In genomic region chr12:2240984-2241383, GRCh38 we compare ENCODE assay signal across 24 cellular contexts.
"Had no signal": no experiment of that assay in that cellular context is flagged by ENCODE, and none has a peak within 500 bp of the region (broad histone marks: within the 10 kb centered on the region; RNA-seq: fewer than 3 reads in every experiment).

No MANE protein-coding gene starts in this region.

- ATAC-seq: activated CD4-positive, alpha-beta T cell treated with anti-CD3 and anti-CD28 coated beads for 36 hours; body of pancreas; left lobe of liver; psoas muscle; T-helper 17 cell had no signal

- H3K4me3 ChIP-seq: body of pancreas, cardiac muscle cell, ovary, psoas muscle, SK-N-MC, spleen, thoracic aorta had no signal

- H3K27ac Mint-ChIP-seq: activated B cell treated with CpG ODN at 0.5 μM for 24 hours; activated CD4-positive, alpha-beta T cell treated with anti-CD3 and anti-CD28 coated beads for 36 hours; activated naive CD4-positive, alpha-beta T cell treated with anti-CD3 and anti-CD28 coated beads for 36 hours; activated naive CD8-positive, alpha-beta T cell treated with anti-CD3 and anti-CD28 coated beads, Interleukin-2, amount 10 ng/mL, durations not matched to agents 7 days and 5 days; nephron; T-helper 17 cell had no signal

- DNase-seq: activated B cell treated with CpG ODN at 0.5 μM for 24 hours; activated CD4-positive, alpha-beta T cell treated with anti-CD3 and anti-CD28 coated beads for 36 hours; activated CD4-positive, alpha-beta T cell treated with anti-CD3 and anti-CD28 coated beads, Interleukin-2, amount 50 U/mL, for 4 hours; activated effector memory CD4-positive, alpha-beta T cell treated with Interleukin-2 at 50 U/mL for 16 hours; activated naive CD4-positive, alpha-beta T cell treated with anti-CD3 and anti-CD28 coated beads for 36 hours; activated naive CD8-positive, alpha-beta T cell treated with anti-CD3 and anti-CD28 coated beads, Interleukin-2, amount 10 ng/mL, durations not matched to agents 7 days and 5 days; activated T-cell treated with anti-CD3 and anti-CD28 coated beads, Interleukin-2, amount 50 U/mL, for 48 hours; amygdala; body of pancreas; effector memory CD4-positive, alpha-beta T cell; islet precursor cell; ovary; psoas muscle; spleen; stimulated activated CD4-positive, alpha-beta T cell treated with anti-CD3 and anti-CD28 coated beads, Interleukin-4, amount 100 ng/mL, for 1 hour; stimulated activated naive CD4-positive, alpha-beta T cell; SW 1271; T-helper 17 cell had no signal

- H3K36me3 ChIP-seq: cardiac muscle cell, neutrophil, ovary, spleen, thoracic aorta had no signal

- H3K36me3 Mint-ChIP-seq: activated naive CD8-positive, alpha-beta T cell treated with anti-CD3 and anti-CD28 coated beads, Interleukin-2, amount 10 ng/mL, durations not matched to agents 7 days and 5 days had no signal

- H3K4me1 ChIP-seq: body of pancreas, psoas muscle had no signal

- H3K27me3 ChIP-seq: body of pancreas, cardiac muscle cell, neutrophil, ovary had no signal

- H3K4me3 Mint-ChIP-seq: activated B cell treated with CpG ODN at 0.5 μM for 24 hours; activated CD4-positive, alpha-beta T cell treated with anti-CD3 and anti-CD28 coated beads for 36 hours; activated naive CD4-positive, alpha-beta T cell treated with anti-CD3 and anti-CD28 coated beads for 36 hours; activated naive CD8-positive, alpha-beta T cell treated with anti-CD3 and anti-CD28 coated beads, Interleukin-2, amount 10 ng/mL, durations not matched to agents 7 days and 5 days; nephron; T-helper 17 cell had no signal

- H3K4me1 Mint-ChIP-seq: activated naive CD8-positive, alpha-beta T cell treated with anti-CD3 and anti-CD28 coated beads, Interleukin-2, amount 10 ng/mL, durations not matched to agents 7 days and 5 days had no signal

- H3K27ac ChIP-seq: body of pancreas, neutrophil, ovary, psoas muscle, SK-N-MC, spleen had no signal

- H3K9me3 ChIP-seq: body of pancreas, neutrophil, ovary, psoas muscle, spleen, thoracic aorta had no signal

- H3K9me3 Mint-ChIP-seq: activated B cell treated with CpG ODN at 0.5 μM for 24 hours; activated naive CD4-positive, alpha-beta T cell treated with anti-CD3 and anti-CD28 coated beads for 36 hours; activated naive CD8-positive, alpha-beta T cell treated with anti-CD3 and anti-CD28 coated beads, Interleukin-2, amount 10 ng/mL, durations not matched to agents 7 days and 5 days; nephron had no signal

- H3K27me3 Mint-ChIP-seq: activated B cell treated with CpG ODN at 0.5 μM for 24 hours; activated naive CD8-positive, alpha-beta T cell treated with anti-CD3 and anti-CD28 coated beads, Interleukin-2, amount 10 ng/mL, durations not matched to agents 7 days and 5 days had no signal
